Comparison of ENCODE assay signal across 19 cellular contexts in the genomic region with DNA sequence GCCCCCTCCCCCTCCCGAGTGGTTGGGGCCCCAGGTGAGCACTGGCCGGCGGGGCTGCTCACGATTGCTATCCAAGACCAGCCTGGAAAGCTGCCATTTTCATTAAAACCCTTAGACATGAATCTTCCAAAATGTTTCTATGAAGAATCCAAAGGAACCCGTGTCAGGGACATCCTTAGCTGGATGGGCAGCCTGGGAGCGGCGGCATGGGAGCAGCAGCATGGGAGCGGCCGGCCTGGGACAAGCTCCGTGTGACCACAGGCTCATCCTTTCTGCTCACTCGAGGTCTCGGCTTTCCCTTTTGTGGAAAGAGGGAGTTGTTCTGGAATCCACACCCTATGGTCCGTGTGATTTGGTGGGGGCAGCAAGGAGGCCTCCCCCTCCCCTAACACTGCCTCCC.
DNase-seq lines count a peak whose midpoint lies in the region; ATAC-seq and TF ChIP-seq lines count a peak whose summit lies in the region.
"Had no signal": no experiment of that assay in that cellular context is flagged by ENCODE, and none has a peak within 500 bp of the region (broad histone marks: within the 10 kb centered on the region; RNA-seq: fewer than 3 reads in every experiment).

No MANE protein-coding gene starts in this region.

- H3K18ac ChIP-seq in IMR-90 (ENCODE audit: low read depth, low read length), result no peak overlapping the region

- H3K36me3 Mint-ChIP-seq in nephron (ENCODE audit: low read depth), result no peaks in the 10 kb centered on the region
- no peaks in the 10 kb centered on the region for H3K36me3 Mint-ChIP-seq in activated CD8-positive, alpha-beta memory T cell treated with anti-CD3 and anti-CD28 coated beads, Interleukin-2, amount 10 ng/mL, durations not matched to agents 7 days and 5 days
- H3K36me3 Mint-ChIP-seq: CD4-positive, alpha-beta memory T cell had no signal

- no peak overlapping the region for H3K56ac ChIP-seq in IMR-90 (ENCODE audit: extremely low read depth, insufficient read depth, low read length)

- DNase-seq in Right ventricle myocardium inferior (ENCODE audit: missing footprints) (peak; percentile 48), cardiac septum (ENCODE audit: low spot score) (no peak), IMR-90 (no peak), vagina (ENCODE audit: extremely low spot score in 2 of 2) (no peak)
- no peak for DNase-seq in activated CD8-positive, alpha-beta memory T cell treated with anti-CD3 and anti-CD28 coated beads, Interleukin-2, amount 10 ng/mL, durations not matched to agents 7 days and 5 days
- DNase-seq in activated CD8-positive, alpha-beta memory T cell treated with anti-CD3 and anti-CD28 coated beads, Interleukin-2, amount 50 U/mL, for 48 hours, result no peak
- DNase-seq: AML-193, C1 segment of cervical spinal cord, DMS153, DMS79 treated with DMSO at 0.1 percent for 48 hours, EL, GDM1 had no signal

- no peak overlapping the region for H4K5ac ChIP-seq in IMR-90 (ENCODE audit: low read depth, low read length)

- H2BK20ac ChIP-seq in IMR-90 (ENCODE audit: low read depth, low read length), result peak overlapping the region; percentile 18; the same call in 1 of the 2 replicates

- peak overlapping the region; percentile 7 for H2AK9ac ChIP-seq in IMR-90 (replicated peaks; ENCODE audit: low read depth, low read length, poor library complexity)

- BruUV-seq in IMR-90 (replicated peaks; lab: Mats Ljungman, UMichigan), result no TSS peak

- no CpG with 5 or more reads among the region's 13 CpGs for WGBS in IMR-90 (ENCODE audit: extremely low coverage in 2 of 2, insufficient read length in 1 of 2), 2 experiments

- no peak for TF ChIP-seq RAD21 in IMR-90 (IDR thresholded peaks at IDR 0.05; ENCODE audit: low read length)

- ATAC-seq in Right ventricle myocardium inferior (no peak), IMR-90 (ENCODE audit: low read depth) (no peak), HG03139 (IDR thresholded peaks at IDR 0.05; ENCODE audit: unreplicated experiment) (no peak)
- ATAC-seq in activated CD8-positive, alpha-beta memory T cell treated with anti-CD3 and anti-CD28 coated beads, Interleukin-2, amount 10 ng/mL, durations not matched to agents 7 days and 5 days, result no peak
- ATAC-seq: K562 had no signal

- TF ChIP-seq CTCF in IMR-90 (conservative IDR thresholded peaks at IDR 0.05; ENCODE audit: low read depth, low read length), result no peak
- no peak for TF ChIP-seq CTCF in nephron (IDR thresholded peaks at IDR 0.05; ENCODE audit: unreplicated experiment in 3 of 3)
- no peak for TF ChIP-seq CTCF in vagina (IDR thresholded peaks at IDR 0.05)

- no peak overlapping the region for H2BK15ac ChIP-seq in IMR-90 (ENCODE audit: low read depth, low read length)

- no peak overlapping the region for H3K9ac ChIP-seq in IMR-90 (ENCODE audit: low read depth, low read length)

- 0 out of 2 replicates have a peak overlapping the region, but pooled peaks have one; percentile 50 for H2BK120ac ChIP-seq in IMR-90 (ENCODE audit: low read depth, low read length)

- H3K9me3 Mint-ChIP-seq in nephron, result peaks cover 5% of the 10 kb centered on the region
- H3K9me3 Mint-ChIP-seq in activated CD8-positive, alpha-beta memory T cell treated with anti-CD3 and anti-CD28 coated beads, Interleukin-2, amount 10 ng/mL, durations not matched to agents 7 days and 5 days (ENCODE audit: low read depth), result peaks cover 5% of the 10 kb centered on the region

- H3K27ac ChIP-seq in IMR-90 (ENCODE audit: insufficient read depth, low read length) (no peak overlapping the region), vagina (peak overlapping the region; percentile 97)
- H3K27ac ChIP-seq: 22Rv1, HL-60 had no signal

- H3K36me3 ChIP-seq in IMR-90 (ENCODE audit: control insufficient read depth, insufficient read depth, low read length) (no peaks in the 10 kb centered on the region), vagina (no peaks in the 10 kb centered on the region)
- H3K36me3 ChIP-seq: HAP-1 had no signal

- no peak overlapping the region for H3K23ac ChIP-seq in IMR-90 (ENCODE audit: low read depth, low read length)

- H2AK5ac ChIP-seq in IMR-90 (ENCODE audit: low read depth, low read length), result 0 out of 2 replicates have a peak overlapping the region, but pooled peaks have one; percentile 23

- peaks cover 2% of the 10 kb centered on the region for H3K9me3 ChIP-seq in IMR-90 (ENCODE audit: control insufficient read depth, insufficient read depth, low read length)
- H3K9me3 ChIP-seq in vagina, result no peaks in the 10 kb centered on the region

- H4K20me1 ChIP-seq in IMR-90 (ENCODE audit: insufficient read depth, low read length), result no peaks in the 10 kb centered on the region

- no peak overlapping the region for H3K14ac ChIP-seq in IMR-90 (replicated peaks; ENCODE audit: low read depth, low read length)

- H3K4me1 ChIP-seq in IMR-90 (ENCODE audit: control insufficient read depth, insufficient read depth, low read length), result peaks cover 32% of the 10 kb centered on the region
- peaks cover 41% of the 10 kb centered on the region for H3K4me1 ChIP-seq in vagina
- H3K4me1 ChIP-seq: HAP-1 had no signal

- H3K79me1 ChIP-seq in IMR-90 (ENCODE audit: low read depth in 1 of 2, low read length in 2 of 2), result peaks cover 5 to 33% of the 10 kb centered on the region in 2 experiments; a peak in 2 of 4 replicates

- no peak overlapping the region for H2AFZ ChIP-seq in IMR-90 (replicated peaks; ENCODE audit: low read length, poor library complexity)

- no peak overlapping the region for H4K91ac ChIP-seq in IMR-90 (ENCODE audit: insufficient read depth, low read depth, low read length)

- intact Hi-C loops in Right ventricle myocardium inferior (cut with DNase I), result no loop called here
- intact Hi-C loops in cardiac septum (cut with DNase I), result loop anchor here (5.0 kb wide), 2 partner anchors 189 to 239 kb away; a partner anchor contains a TSS
- intact Hi-C loops in IMR-90 (cut with micrococcal nuclease), result loop anchor here (10.0 kb wide), 1 partner anchor 81 kb away; no protein-coding TSS in a partner anchor
- intact Hi-C loops in vagina (cut with DNase I), result no loop called here

- H3K27me3 Mint-ChIP-seq in nephron (ENCODE audit: low read depth), result peaks cover 4% of the 10 kb centered on the region
- peaks cover 3% of the 10 kb centered on the region for H3K27me3 Mint-ChIP-seq in activated CD8-positive, alpha-beta memory T cell treated with anti-CD3 and anti-CD28 coated beads, Interleukin-2, amount 10 ng/mL, durations not matched to agents 7 days and 5 days
- H3K27me3 Mint-ChIP-seq: CD4-positive, alpha-beta memory T cell had no signal

- no peak overlapping the region for H2BK5ac ChIP-seq in IMR-90 (ENCODE audit: low read depth, low read length, poor library complexity, severe bottlenecking)

- no peak overlapping the region for H3K4ac ChIP-seq in IMR-90 (ENCODE audit: low read depth, low read length)

- no peak overlapping the region for H3K4me2 ChIP-seq in IMR-90 (ENCODE audit: low read depth, low read length)

- in situ Hi-C loops in IMR-90 (cut with MboI; ENCODE audit: low sequenced_read_pairs), result loop anchor here (5.0 kb wide), 1 partner anchor 189 kb away; a partner anchor contains a TSS

- H3K27me3 ChIP-seq in IMR-90 (ENCODE audit: control insufficient read depth, insufficient read depth, low read length), result no peaks in the 10 kb centered on the region
- H3K27me3 ChIP-seq in vagina, result no peaks in the 10 kb centered on the region

- peaks cover 23% of the 10 kb centered on the region for H3K9me1 ChIP-seq in IMR-90 (ENCODE audit: insufficient read depth, low read length)

- H4K8ac ChIP-seq in IMR-90 (ENCODE audit: low read depth in 2 of 2, low read length in 2 of 2), result no peak overlapping the region

- H3K4me1 Mint-ChIP-seq in nephron, result peaks cover 17% of the 10 kb centered on the region
- peaks cover 7% of the 10 kb centered on the region for H3K4me1 Mint-ChIP-seq in activated CD8-positive, alpha-beta memory T cell treated with anti-CD3 and anti-CD28 coated beads, Interleukin-2, amount 10 ng/mL, durations not matched to agents 7 days and 5 days

- H3K27ac Mint-ChIP-seq in nephron, result peak overlapping the region in 2 of 3 experiments; percentile 73 to 77
- no peak overlapping the region for H3K27ac Mint-ChIP-seq in activated CD8-positive, alpha-beta memory T cell treated with anti-CD3 and anti-CD28 coated beads, Interleukin-2, amount 10 ng/mL, durations not matched to agents 7 days and 5 days

- no peak overlapping the region for H3K4me3 Mint-ChIP-seq in nephron
- H3K4me3 Mint-ChIP-seq in activated CD8-positive, alpha-beta memory T cell treated with anti-CD3 and anti-CD28 coated beads, Interleukin-2, amount 10 ng/mL, durations not matched to agents 7 days and 5 days, result no peak overlapping the region

- CTCF ChIA-PET in IMR-90 (lab: Yijun Ruan, JAX), result no interaction called here
- CTCF ChIA-PET in activated CD8-positive, alpha-beta memory T cell treated with anti-CD3 and anti-CD28 coated beads, Interleukin-2, amount 10 ng/mL, durations not matched to agents 7 days and 5 days (lab: Charles Lee), result interaction anchor here (2.0 kb wide), 1 partner anchor 11 kb away, joined by 9 read pairs; no protein-coding TSS in a partner anchor

- H3K4me3 ChIP-seq in IMR-90 (ENCODE audit: insufficient read depth, low read depth, low read length), result no peak overlapping the region
- H3K4me3 ChIP-seq in vagina, result no peak overlapping the region
- H3K4me3 ChIP-seq: HAP-1, K562 had no signal

- dilution Hi-C loops in IMR-90 (cut with HindIII; ENCODE audit: low sequenced_read_pairs, unreplicated experiment), result no loop called here

- TF ChIP-seq POLR2A in IMR-90 (IDR thresholded peaks at IDR 0.05; ENCODE audit: low read depth, low read length) (no peak), vagina (IDR thresholded peaks at IDR 0.05) (no peak)

- POLR2A ChIA-PET in IMR-90 (lab: Charles Lee; ENCODE audit: unreplicated experiment), result no interaction called here

TF ChIP-seq in IMR-90, 13 proteins besides CTCF, POLR2A, EP300 and RAD21 (continues in another document):
- TF ChIP-seq, protein P1, sequence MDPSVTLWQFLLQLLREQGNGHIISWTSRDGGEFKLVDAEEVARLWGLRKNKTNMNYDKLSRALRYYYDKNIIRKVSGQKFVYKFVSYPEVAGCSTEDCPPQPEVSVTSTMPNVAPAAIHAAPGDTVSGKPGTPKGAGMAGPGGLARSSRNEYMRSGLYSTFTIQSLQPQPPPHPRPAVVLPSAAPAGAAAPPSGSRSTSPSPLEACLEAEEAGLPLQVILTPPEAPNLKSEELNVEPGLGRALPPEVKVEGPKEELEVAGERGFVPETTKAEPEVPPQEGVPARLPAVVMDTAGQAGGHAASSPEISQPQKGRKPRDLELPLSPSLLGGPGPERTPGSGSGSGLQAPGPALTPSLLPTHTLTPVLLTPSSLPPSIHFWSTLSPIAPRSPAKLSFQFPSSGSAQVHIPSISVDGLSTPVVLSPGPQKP (IDR thresholded peaks at IDR 0.05; ENCODE audit: borderline replicate concordance, low read depth, low read length), result no peak
- TF ChIP-seq SMC3 (IDR thresholded peaks at IDR 0.05; ENCODE audit: low read depth, low read length) (no peak), CEBPB (IDR thresholded peaks at IDR 0.05; ENCODE audit: low read depth, low read length) (no peak), FOS (IDR thresholded peaks at IDR 0.05; ENCODE audit: low read depth, low read length) (no peak), MAFK (IDR thresholded peaks at IDR 0.05; ENCODE audit: low read depth, low read length) (no peak)

Comparison
In these comparisons a context has a peak if more than half of its experiments do, and no peak if none do; other contexts are left out.
1. intact Hi-C loops: an anchor here in cardiac septum (5.0 kb wide) and IMR-90 (10.0 kb wide); none called in Right ventricle myocardium inferior and vagina.